ENCODE assay signal across 11 cellular contexts in the genomic region with DNA sequence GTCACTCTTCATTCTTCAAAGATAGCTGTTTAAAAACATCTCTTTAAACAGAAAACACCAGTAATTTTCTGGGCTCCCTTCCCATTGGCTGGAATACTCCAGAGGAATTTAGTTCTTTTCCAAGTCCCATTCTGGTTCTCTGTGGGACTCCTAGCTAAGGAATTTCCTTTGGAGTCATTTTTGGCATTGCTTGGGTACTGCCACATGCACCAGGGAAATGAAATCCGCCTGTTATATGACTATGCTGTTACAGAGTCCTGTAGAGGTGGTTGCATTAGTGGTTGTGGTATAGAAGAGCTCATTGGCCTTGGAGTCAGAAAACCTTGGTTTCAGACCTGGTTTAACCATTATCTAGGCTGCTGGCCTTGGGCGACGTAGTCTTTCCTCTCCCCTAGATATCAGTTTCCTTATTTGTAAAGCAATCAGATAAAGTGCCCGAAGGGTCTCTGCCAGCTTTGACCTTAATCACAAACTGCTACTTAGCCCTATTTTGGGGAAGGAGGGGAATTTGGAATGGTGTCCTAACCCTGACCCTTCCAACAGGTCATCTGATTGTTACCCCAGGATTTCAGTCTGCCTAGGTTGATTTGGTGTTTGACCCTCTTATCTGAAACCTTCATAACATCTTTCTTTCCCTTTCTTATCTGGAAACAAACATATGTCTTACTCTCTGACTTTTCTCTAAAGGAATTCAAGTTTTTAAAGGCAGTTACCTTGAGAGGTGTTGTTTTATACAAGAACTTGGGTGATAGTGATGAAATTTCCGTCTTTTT. TPM values are rescaled to one million over a fixed set of nuclear protein-coding genes. Genes with fewer than 3 reads are reported as not detected.
DNase-seq lines count a peak whose midpoint lies in the region; ATAC-seq and TF ChIP-seq lines count a peak whose summit lies in the region.
"Had no signal": no experiment of that assay in that cellular context is flagged by ENCODE, and none has a peak within 500 bp of the region (broad histone marks: within the 10 kb centered on the region; RNA-seq: fewer than 3 reads in every experiment).

No MANE protein-coding gene starts in this region.

- no peaks in the 10 kb centered on the region for H3K9me3 Mint-ChIP-seq in activated CD4-positive, alpha-beta memory T cell treated with anti-CD3 and anti-CD28 coated beads for 36 hours
- no peaks in the 10 kb centered on the region for H3K9me3 Mint-ChIP-seq in activated CD4-positive, alpha-beta memory T cell treated with anti-CD3 and anti-CD28 coated beads, Interleukin-2, amount 10 ng/mL, durations not matched to agents 7 days and 5 days
- H3K9me3 Mint-ChIP-seq: T-helper 1 cell treated with Interleukin-12 subunit alpha and Interleukin-12 subunit beta and Interleukin-4 antibody, amounts not matched to agents 30 μg/mL and 1 μg/mL, for 36 hours had no signal

- H3K36me3 Mint-ChIP-seq in activated CD4-positive, alpha-beta memory T cell treated with anti-CD3 and anti-CD28 coated beads for 36 hours: no peaks in the 10 kb centered on the region
- no peaks in the 10 kb centered on the region for H3K36me3 Mint-ChIP-seq in activated CD4-positive, alpha-beta memory T cell treated with anti-CD3 and anti-CD28 coated beads, Interleukin-2, amount 10 ng/mL, durations not matched to agents 7 days and 5 days (ENCODE audit: low read depth)

- H3K27ac Mint-ChIP-seq in activated CD4-positive, alpha-beta memory T cell treated with anti-CD3 and anti-CD28 coated beads for 36 hours: no peak overlapping the region
- no peak overlapping the region for H3K27ac Mint-ChIP-seq in activated CD4-positive, alpha-beta memory T cell treated with anti-CD3 and anti-CD28 coated beads, Interleukin-2, amount 10 ng/mL, durations not matched to agents 7 days and 5 days
- H3K27ac Mint-ChIP-seq: memory B cell; T-helper 1 cell treated with Interleukin-12 subunit alpha and Interleukin-12 subunit beta and Interleukin-4 antibody, amounts not matched to agents 30 μg/mL and 1 μg/mL, for 36 hours had no signal

- no peaks in the 10 kb centered on the region for H3K4me1 Mint-ChIP-seq in activated CD4-positive, alpha-beta memory T cell treated with anti-CD3 and anti-CD28 coated beads for 36 hours (ENCODE audit: low read depth)
- no peaks in the 10 kb centered on the region for H3K4me1 Mint-ChIP-seq in activated CD4-positive, alpha-beta memory T cell treated with anti-CD3 and anti-CD28 coated beads, Interleukin-2, amount 10 ng/mL, durations not matched to agents 7 days and 5 days
- H3K4me1 Mint-ChIP-seq: memory B cell had no signal

- no peak overlapping the region for H3K4me3 Mint-ChIP-seq in activated CD4-positive, alpha-beta memory T cell treated with anti-CD3 and anti-CD28 coated beads for 36 hours
- no peak overlapping the region for H3K4me3 Mint-ChIP-seq in activated CD4-positive, alpha-beta memory T cell treated with anti-CD3 and anti-CD28 coated beads, Interleukin-2, amount 10 ng/mL, durations not matched to agents 7 days and 5 days
- H3K4me3 Mint-ChIP-seq: memory B cell; T-helper 1 cell treated with Interleukin-12 subunit alpha and Interleukin-12 subunit beta and Interleukin-4 antibody, amounts not matched to agents 30 μg/mL and 1 μg/mL, for 36 hours had no signal

- H3K27me3 ChIP-seq in PC-9 (ENCODE audit: insufficient read depth, low read depth): no peaks in the 10 kb centered on the region

- POLR2A ChIA-PET in activated CD4-positive, alpha-beta memory T cell treated with anti-CD3 and anti-CD28 coated beads for 36 hours (lab: Charles Lee): no interaction called here
- POLR2A ChIA-PET in activated CD4-positive, alpha-beta memory T cell treated with anti-CD3 and anti-CD28 coated beads, Interleukin-2, amount 10 ng/mL, durations not matched to agents 7 days and 5 days (lab: Charles Lee): interaction anchor here (1.0 kb wide), 1 partner anchor 9 kb away, joined by 3 read pairs; no protein-coding TSS in a partner anchor
- POLR2A ChIA-PET in PC-9 (lab: Charles Lee; ENCODE audit: unreplicated experiment): no interaction called here

- peaks cover 30% of the 10 kb centered on the region for H3K9me3 ChIP-seq in PC-9 (ENCODE audit: insufficient read depth, low read depth)

- no peak overlapping the region for H3K4me3 ChIP-seq in PC-9

- DNase-seq in fibroblast of peridontal ligament (ENCODE audit: extremely low read depth): peak; percentile 94
- peak; percentile 67 for DNase-seq in stromal cell of bone marrow (ENCODE audit: low read depth)
- DNase-seq in activated CD4-positive, alpha-beta memory T cell treated with anti-CD3 and anti-CD28 coated beads for 36 hours: no peak
- no peak for DNase-seq in activated CD4-positive, alpha-beta memory T cell treated with anti-CD3 and anti-CD28 coated beads, Interleukin-2, amount 10 ng/mL, durations not matched to agents 7 days and 5 days
- no peak for DNase-seq in PC-9
- no peak for DNase-seq in NCI-H524 treated with DMSO at 0.1 percent for 48 hours (lab: John Stamatoyannopoulos, UW)
- DNase-seq: MM.1S had no signal

- no peaks in the 10 kb centered on the region for H4K20me1 ChIP-seq in PC-9 (ENCODE audit: insufficient read depth)

- no peak overlapping the region for H3K4me2 ChIP-seq in PC-9

- peaks cover 23% of the 10 kb centered on the region for H3F3A ChIP-seq in PC-9 (ENCODE audit: insufficient read depth, low read depth)

- H3K36me3 ChIP-seq in PC-9 (ENCODE audit: low read depth): no peaks in the 10 kb centered on the region; the same call in 1 of the 2 replicates

- H3K27ac ChIP-seq in PC-9: no peak overlapping the region

- peaks cover 24% of the 10 kb centered on the region for H3K4me1 ChIP-seq in PC-9 (replicated peaks; ENCODE audit: insufficient read depth)

- CTCF ChIA-PET in activated CD4-positive, alpha-beta memory T cell treated with anti-CD3 and anti-CD28 coated beads for 36 hours (lab: Charles Lee): interaction anchor here (0.9 to 2.5 kb wide), 3 partner anchors 10 to 405 kb away, joined by 3 to 14 read pairs (median 3); no protein-coding TSS in a partner anchor
- CTCF ChIA-PET in activated CD4-positive, alpha-beta memory T cell treated with anti-CD3 and anti-CD28 coated beads, Interleukin-2, amount 10 ng/mL, durations not matched to agents 7 days and 5 days (lab: Charles Lee): interaction anchor here (0.9 to 1.3 kb wide), 3 partner anchors 12 to 71 kb away, joined by 3 to 4 read pairs (median 3); a partner anchor contains a TSS
- CTCF ChIA-PET in PC-9 (lab: Charles Lee): interaction anchor here (0.9 to 1.6 kb wide), 2 partner anchors 10 to 108 kb away, joined by 3 to 9 read pairs; no protein-coding TSS in a partner anchor

- no peaks in the 10 kb centered on the region for H3K27me3 Mint-ChIP-seq in activated CD4-positive, alpha-beta memory T cell treated with anti-CD3 and anti-CD28 coated beads for 36 hours
- peaks cover 13% of the 10 kb centered on the region for H3K27me3 Mint-ChIP-seq in activated CD4-positive, alpha-beta memory T cell treated with anti-CD3 and anti-CD28 coated beads, Interleukin-2, amount 10 ng/mL, durations not matched to agents 7 days and 5 days

- no peaks in the 10 kb centered on the region for H3K9me2 ChIP-seq in PC-9 (ENCODE audit: insufficient read depth)

- H2AFZ ChIP-seq in PC-9: no peak overlapping the region

- no peak for TF ChIP-seq CTCF in PC-9 (conservative IDR thresholded peaks at IDR 0.05)

- peak; percentile 95 for ATAC-seq in GM19043 (IDR thresholded peaks at IDR 0.05; ENCODE audit: low read depth, unreplicated experiment)
- ATAC-seq in HG03457 (IDR thresholded peaks at IDR 0.05; ENCODE audit: unreplicated experiment): peak; percentile 98

- no peaks in the 10 kb centered on the region for H3K79me2 ChIP-seq in PC-9 (ENCODE audit: low read depth)

- BruUV-seq in PC-9 (replicated peaks; lab: Mats Ljungman, UMichigan): no TSS peak

- intact Hi-C loops in activated CD4-positive, alpha-beta memory T cell treated with anti-CD3 and anti-CD28 coated beads for 36 hours (cut with micrococcal nuclease): no loop called here
- intact Hi-C loops in PC-9 (cut with micrococcal nuclease; ENCODE audit: unreplicated experiment): no loop called here

RNA-seq across cellular contexts. Expression of a gene that starts 13.5 kb away (rescaled TPM):
- total RNA-seq in activated CD4-positive, alpha-beta memory T cell treated with anti-CD3 and anti-CD28 coated beads for 36 hours: not detected
- not detected for total RNA-seq in activated CD4-positive, alpha-beta memory T cell treated with anti-CD3 and anti-CD28 coated beads, Interleukin-2, amount 10 ng/mL, durations not matched to agents 7 days and 5 days
- total RNA-seq in PC-9 (2021): not detected in 2 replicates

Comparison
In these comparisons a context has a peak if more than half of its experiments do, and no peak if none do; other contexts are left out.
1. DNase-seq: peak in fibroblast of peridontal ligament (single experiment) and stromal cell of bone marrow (single experiment); none in activated CD4-positive, alpha-beta memory T cell treated with anti-CD3 and anti-CD28 coated beads for 36 hours (single experiment), activated CD4-positive, alpha-beta memory T cell treated with anti-CD3 and anti-CD28 coated beads, Interleukin-2, amount 10 ng/mL, durations not matched to agents 7 days and 5 days (single experiment), PC-9 (0 of 2) and NCI-H524 treated with DMSO at 0.1 percent for 48 hours (single experiment).